19 cellular contexts compared by ENCODE assay signal in genomic region chr14:73243341-73243740, GRCh38. TPM values are rescaled to one million over a fixed set of nuclear protein-coding genes. Genes with fewer than 3 reads are reported as not detected.
DNase-seq lines count a peak whose midpoint lies in the region; ATAC-seq and TF ChIP-seq lines count a peak whose summit lies in the region.
"Had no signal": no experiment of that assay in that cellular context is flagged by ENCODE, and none has a peak within 500 bp of the region (broad histone marks: within the 10 kb centered on the region; RNA-seq: fewer than 3 reads in every experiment).

No MANE protein-coding gene starts in this region.

- H4K20me1 ChIP-seq in OCI-LY3 (ENCODE audit: insufficient read depth, low read length) (no peaks in the 10 kb centered on the region), neural progenitor cell (ENCODE audit: low read depth) (peaks cover 9% of the 10 kb centered on the region)

- H3K4me2 ChIP-seq in OCI-LY3 (ENCODE audit: low read length): peak overlapping the region; percentile 62
- no peak overlapping the region for H3K4me2 ChIP-seq in neural progenitor cell

- H3K27me3 ChIP-seq in OCI-LY3 (ENCODE audit: low read depth, low read length): peaks cover 32% of the 10 kb centered on the region
- H3K27me3 ChIP-seq in neural progenitor cell: peaks cover 23% of the 10 kb centered on the region
- no peaks in the 10 kb centered on the region for H3K27me3 ChIP-seq in aorta (ENCODE audit: control insufficient read depth in 1 of 2, insufficient read depth in 2 of 2, low read length in 1 of 2)

- no peak overlapping the region for H3K27ac ChIP-seq in OCI-LY3 (ENCODE audit: low read length)
- H3K27ac ChIP-seq in neural progenitor cell: no peak overlapping the region
- no peak overlapping the region for H3K27ac ChIP-seq in aorta (ENCODE audit: low read depth in 1 of 2, low read length in 2 of 2)

- WGBS in aorta, 2 donors: 82 to 92% methylated on average over 3 of the region's 3 CpGs

- H3K27ac Mint-ChIP-seq in activated naive CD8-positive, alpha-beta T cell treated with anti-CD3 and anti-CD28 coated beads, Interleukin-2, amount 10 ng/mL, durations not matched to agents 7 days and 5 days: no peak overlapping the region
- no peak overlapping the region for H3K27ac Mint-ChIP-seq in activated naive CD8-positive, alpha-beta T cell treated with anti-CD3 and anti-CD28 coated beads, Interleukin-2, amount 50 U/mL, for 24 hours
- H3K27ac Mint-ChIP-seq in neural progenitor cell: peak overlapping the region; percentile 76
- H3K27ac Mint-ChIP-seq in chondrocyte (ENCODE audit: unreplicated experiment): no peak overlapping the region
- H3K27ac Mint-ChIP-seq: HFFc6 had no signal

- no peak for TF ChIP-seq CTCF in OCI-LY3 (IDR thresholded peaks at IDR 0.05; ENCODE audit: low read depth, low read length)
- no peak for TF ChIP-seq CTCF in neural progenitor cell (IDR thresholded peaks at IDR 0.05)
- TF ChIP-seq CTCF in chondrocyte (IDR thresholded peaks at IDR 0.05): no peak

- H3K27me3 Mint-ChIP-seq in activated naive CD8-positive, alpha-beta T cell treated with anti-CD3 and anti-CD28 coated beads, Interleukin-2, amount 10 ng/mL, durations not matched to agents 7 days and 5 days: peaks cover 52% of the 10 kb centered on the region
- H3K27me3 Mint-ChIP-seq in activated naive CD8-positive, alpha-beta T cell treated with anti-CD3 and anti-CD28 coated beads, Interleukin-2, amount 50 U/mL, for 24 hours: peaks cover 72% of the 10 kb centered on the region
- peaks cover 25% of the 10 kb centered on the region for H3K27me3 Mint-ChIP-seq in neural progenitor cell (ENCODE audit: insufficient read depth, low read depth)
- no peaks in the 10 kb centered on the region for H3K27me3 Mint-ChIP-seq in chondrocyte (ENCODE audit: low read depth)

- H3K36me3 ChIP-seq in OCI-LY3 (replicated peaks; ENCODE audit: low read depth, low read length): no peaks in the 10 kb centered on the region
- no peaks in the 10 kb centered on the region for H3K36me3 ChIP-seq in neural progenitor cell
- no peaks in the 10 kb centered on the region for H3K36me3 ChIP-seq in aorta (ENCODE audit: control insufficient read depth in 1 of 2, insufficient read depth in 2 of 2, low read length in 1 of 2)

- H3K4me3 Mint-ChIP-seq in activated naive CD8-positive, alpha-beta T cell treated with anti-CD3 and anti-CD28 coated beads, Interleukin-2, amount 10 ng/mL, durations not matched to agents 7 days and 5 days: no peak overlapping the region
- H3K4me3 Mint-ChIP-seq in activated naive CD8-positive, alpha-beta T cell treated with anti-CD3 and anti-CD28 coated beads, Interleukin-2, amount 50 U/mL, for 24 hours: no peak overlapping the region
- H3K4me3 Mint-ChIP-seq in neural progenitor cell: no peak overlapping the region
- H3K4me3 Mint-ChIP-seq in chondrocyte (ENCODE audit: unreplicated experiment): no peak overlapping the region
- H3K4me3 Mint-ChIP-seq: HFFc6 had no signal

- H3K4me1 Mint-ChIP-seq in activated naive CD8-positive, alpha-beta T cell treated with anti-CD3 and anti-CD28 coated beads, Interleukin-2, amount 10 ng/mL, durations not matched to agents 7 days and 5 days: peaks cover 38% of the 10 kb centered on the region
- peaks cover 28% of the 10 kb centered on the region for H3K4me1 Mint-ChIP-seq in activated naive CD8-positive, alpha-beta T cell treated with anti-CD3 and anti-CD28 coated beads, Interleukin-2, amount 50 U/mL, for 24 hours
- peaks cover 28% of the 10 kb centered on the region for H3K4me1 Mint-ChIP-seq in neural progenitor cell
- peaks cover 50% of the 10 kb centered on the region for H3K4me1 Mint-ChIP-seq in chondrocyte (ENCODE audit: low read depth)

- POLR2A ChIA-PET in activated naive CD8-positive, alpha-beta T cell treated with anti-CD3 and anti-CD28 coated beads, Interleukin-2, amount 10 ng/mL, durations not matched to agents 7 days and 5 days (lab: Charles Lee): no interaction called here

- no peaks in the 10 kb centered on the region for H3F3A ChIP-seq in neural progenitor cell (ENCODE audit: low read depth)

- H3K36me3 Mint-ChIP-seq in activated naive CD8-positive, alpha-beta T cell treated with anti-CD3 and anti-CD28 coated beads, Interleukin-2, amount 10 ng/mL, durations not matched to agents 7 days and 5 days: no peaks in the 10 kb centered on the region
- no peaks in the 10 kb centered on the region for H3K36me3 Mint-ChIP-seq in activated naive CD8-positive, alpha-beta T cell treated with anti-CD3 and anti-CD28 coated beads, Interleukin-2, amount 50 U/mL, for 24 hours (ENCODE audit: low read depth)
- H3K36me3 Mint-ChIP-seq in neural progenitor cell: no peaks in the 10 kb centered on the region
- peaks cover 9% of the 10 kb centered on the region for H3K36me3 Mint-ChIP-seq in chondrocyte (ENCODE audit: low read depth)

- no peak overlapping the region for H2AFZ ChIP-seq in OCI-LY3 (ENCODE audit: low read depth, low read length)
- H2AFZ ChIP-seq in neural progenitor cell (replicated peaks): no peak overlapping the region

- H3K4me3 ChIP-seq in OCI-LY3 (ENCODE audit: low read length) (peak overlapping the region; percentile 43; the same call in 1 of the 2 replicates), neural progenitor cell (no peak overlapping the region), aorta (ENCODE audit: low read length in 2 of 2) (no peak overlapping the region)
- H3K4me3 ChIP-seq: K562 had no signal

- no peak for ATAC-seq in activated naive CD8-positive, alpha-beta T cell treated with anti-CD3 and anti-CD28 coated beads, Interleukin-2, amount 10 ng/mL, durations not matched to agents 7 days and 5 days (ENCODE audit: low read depth)
- no peak for ATAC-seq in activated naive CD8-positive, alpha-beta T cell treated with anti-CD3 and anti-CD28 coated beads, Interleukin-2, amount 50 U/mL, for 24 hours
- ATAC-seq in aorta (ENCODE audit: low FRiP score) (no peak), HG02840 (IDR thresholded peaks at IDR 0.05; ENCODE audit: low FRiP score, unreplicated experiment) (no peak)
- ATAC-seq: K562 had no signal

- peak; percentile 13 for DNase-seq in activated naive CD8-positive, alpha-beta T cell treated with anti-CD3 and anti-CD28 coated beads, Interleukin-2, amount 10 ng/mL, durations not matched to agents 7 days and 5 days
- DNase-seq in activated naive CD8-positive, alpha-beta T cell treated with anti-CD3 and anti-CD28 coated beads, Interleukin-2, amount 50 U/mL, for 24 hours: no peak
- DNase-seq in neural progenitor cell (ENCODE audit: low spot score): no peak
- peak; percentile 12 to 55 for DNase-seq in aorta
- DNase-seq in activated naive CD4-positive, alpha-beta T cell (lab: John Stamatoyannopoulos, UW): no peak
- no peak for DNase-seq in chondrocyte (ENCODE audit: low spot score)
- DNase-seq: C1 segment of cervical spinal cord, DMS79, HFFc6, NCI-H1105 treated with DMSO at 0.1 percent for 48 hours, NCI-H1694, NCI-H2107, NCI-H510A treated with DMSO at 0.1 percent for 48 hours, NCI-H82, RPMI8226, SIG-M5 had no signal

- H3K4me1 ChIP-seq in OCI-LY3 (ENCODE audit: low read length) (peaks cover 52% of the 10 kb centered on the region), neural progenitor cell (peaks cover 22% of the 10 kb centered on the region), aorta (ENCODE audit: control insufficient read depth in 1 of 2, insufficient read depth in 2 of 2, low read length in 2 of 2) (no peaks in the 10 kb centered on the region)

- H3K79me2 ChIP-seq in OCI-LY3 (ENCODE audit: low read length) (no peaks in the 10 kb centered on the region), neural progenitor cell (ENCODE audit: low read depth) (peaks cover 7% of the 10 kb centered on the region)

- intact Hi-C loops in aorta (cut with DNase I): no loop called here

- H3K9ac ChIP-seq in OCI-LY3 (ENCODE audit: low read length): no peak overlapping the region
- H3K9ac ChIP-seq in neural progenitor cell: no peak overlapping the region

- H3K9me3 ChIP-seq in OCI-LY3 (ENCODE audit: insufficient read depth, low read length): no peaks in the 10 kb centered on the region
- H3K9me3 ChIP-seq in neural progenitor cell (ENCODE audit: low read depth): no peaks in the 10 kb centered on the region
- H3K9me3 ChIP-seq in aorta (ENCODE audit: control insufficient read depth, low read length): no peaks in the 10 kb centered on the region

- no peaks in the 10 kb centered on the region for H3K9me3 Mint-ChIP-seq in activated naive CD8-positive, alpha-beta T cell treated with anti-CD3 and anti-CD28 coated beads, Interleukin-2, amount 10 ng/mL, durations not matched to agents 7 days and 5 days
- no peaks in the 10 kb centered on the region for H3K9me3 Mint-ChIP-seq in activated naive CD8-positive, alpha-beta T cell treated with anti-CD3 and anti-CD28 coated beads, Interleukin-2, amount 50 U/mL, for 24 hours
- H3K9me3 Mint-ChIP-seq in neural progenitor cell: no peaks in the 10 kb centered on the region
- H3K9me3 Mint-ChIP-seq in chondrocyte (ENCODE audit: low read depth): no peaks in the 10 kb centered on the region
- H3K9me3 Mint-ChIP-seq: HFFc6 had no signal

RNA-seq across cellular contexts. Expression of gene PAPLN, which starts 6.0 kb away (rescaled TPM):
- total RNA-seq in activated naive CD8-positive, alpha-beta T cell treated with anti-CD3 and anti-CD28 coated beads, Interleukin-2, amount 10 ng/mL, durations not matched to agents 7 days and 5 days: 1 to 10 TPM in 1 of 2 experiments, under 1 TPM in 1; 0.72 to 1.0 TPM
- total RNA-seq in neural progenitor cell (ENCODE audit: low replicate concordance) (17.3 and 23.7 TPM in 2 replicates), aorta (10 to 100 TPM in 1 of 2 donors, 1 to 10 TPM in 1; 5.8 to 21.4 TPM), chondrocyte (16.4 to 45.3 TPM (median 16.8 TPM) in 3 replicates)
- polyA plus RNA-seq in aorta: 1 to 10 TPM; 3.1 to 9.8 TPM

Comparison
In these comparisons a context has a peak if more than half of its experiments do, and no peak if none do; other contexts are left out.
1. DNase-seq: peak in activated naive CD8-positive, alpha-beta T cell treated with anti-CD3 and anti-CD28 coated beads, Interleukin-2, amount 10 ng/mL, durations not matched to agents 7 days and 5 days (single experiment) and aorta (2 of 2); none in activated naive CD8-positive, alpha-beta T cell treated with anti-CD3 and anti-CD28 coated beads, Interleukin-2, amount 50 U/mL, for 24 hours (single experiment), neural progenitor cell (single experiment), activated naive CD4-positive, alpha-beta T cell (0 of 4) and chondrocyte (single experiment).